In the genomic region with DNA sequence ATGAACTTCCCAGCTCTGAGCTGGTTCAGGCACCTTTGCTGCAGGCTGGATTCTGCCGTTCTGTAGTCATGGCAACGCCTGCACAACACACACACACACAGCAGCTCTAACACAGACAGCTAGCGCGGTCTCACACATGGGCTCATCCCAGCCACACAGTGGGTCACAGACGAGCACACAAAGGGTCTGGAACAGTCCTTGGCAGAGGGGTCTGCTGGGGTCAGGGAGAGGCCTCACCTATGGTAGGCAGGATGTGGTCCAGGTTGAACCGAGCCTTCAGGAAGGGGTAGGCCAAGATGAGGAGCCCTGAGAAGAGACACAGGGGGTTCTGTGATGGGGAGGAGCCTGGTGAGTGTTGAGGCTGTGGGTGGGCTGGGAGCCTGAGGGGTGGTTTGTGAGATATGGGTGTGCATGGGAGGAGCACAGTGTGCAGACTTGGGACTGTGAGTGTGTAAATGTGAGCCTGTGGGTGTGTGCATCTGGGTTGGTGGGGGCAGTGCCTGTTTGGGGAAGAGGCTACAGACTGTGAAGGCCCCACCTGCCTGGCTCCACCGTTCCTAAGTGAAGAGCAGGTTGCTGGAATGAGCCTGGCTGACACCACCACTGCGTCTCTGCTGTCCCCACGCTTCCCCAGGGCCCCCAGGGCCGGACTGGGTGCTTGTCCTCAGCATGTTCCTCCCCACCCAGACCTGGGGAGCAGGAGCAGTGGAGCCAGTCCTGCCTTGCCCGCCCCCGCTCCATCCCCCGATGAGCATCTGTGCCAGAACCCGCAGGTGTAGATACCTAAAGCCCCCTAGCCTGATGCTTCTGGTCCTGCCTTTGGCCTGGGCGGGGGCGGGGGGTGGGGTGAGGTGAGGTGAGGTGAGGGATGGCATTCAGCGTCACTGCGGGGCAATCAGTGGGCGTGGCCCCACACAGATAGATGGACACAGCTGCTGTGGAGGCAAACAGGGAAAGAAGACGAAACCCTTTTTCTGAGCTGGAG, we compare ENCODE assay signal across 9 cellular contexts. TPM values are rescaled to one million over a fixed set of nuclear protein-coding genes. Genes with fewer than 3 reads are reported as not detected.
DNase-seq lines count a peak whose midpoint lies in the region; ATAC-seq and TF ChIP-seq lines count a peak whose summit lies in the region.
"Had no signal": no experiment of that assay in that cellular context is flagged by ENCODE, and none has a peak within 500 bp of the region (broad histone marks: within the 10 kb centered on the region; RNA-seq: fewer than 3 reads in every experiment).

No MANE protein-coding gene starts in this region.

- no peaks in the 10 kb centered on the region for H3K36me3 Mint-ChIP-seq in activated naive CD4-positive, alpha-beta T cell treated with anti-CD3 and anti-CD28 coated beads, Interleukin-2, amount 50 U/mL, for 72 hours

- H3K36me3 ChIP-seq in SK-N-SH (replicated peaks in 1 of 2; ENCODE audit: control insufficient read depth in 1 of 2, insufficient read depth in 2 of 2, low read length in 1 of 2) (no peaks in the 10 kb centered on the region), osteoblast (ENCODE audit: insufficient read depth, low read length) (no peaks in the 10 kb centered on the region)

- 34% methylated on average over 7 of the region's 20 CpGs for WGBS in SK-N-SH (ENCODE audit: low lambda C conversion rate)

- H3K4me3 ChIP-seq in SK-N-SH (ENCODE audit: low read depth in 2 of 2, low read length in 1 of 2) = no peak overlapping the region
- no peak overlapping the region for H3K4me3 ChIP-seq in choroid plexus epithelial cell (ENCODE audit: low read depth, low read length)
- no peak overlapping the region for H3K4me3 ChIP-seq in osteoblast (ENCODE audit: insufficient read depth, low read length)

- no peaks in the 10 kb centered on the region for H4K20me1 ChIP-seq in SK-N-SH (ENCODE audit: insufficient read depth)
- H4K20me1 ChIP-seq in osteoblast (ENCODE audit: insufficient read depth, low read length) = no peaks in the 10 kb centered on the region

- no peak overlapping the region for H2AFZ ChIP-seq in SK-N-SH (ENCODE audit: low read depth)
- no peak overlapping the region for H2AFZ ChIP-seq in osteoblast (ENCODE audit: low read length)

- H3K27ac Mint-ChIP-seq in activated naive CD4-positive, alpha-beta T cell treated with anti-CD3 and anti-CD28 coated beads, Interleukin-2, amount 50 U/mL, for 72 hours = peak overlapping the region; percentile 44 to 70
- H3K27ac Mint-ChIP-seq: nephron had no signal

- H3K79me2 ChIP-seq in SK-N-SH (ENCODE audit: insufficient read depth) (no peaks in the 10 kb centered on the region), osteoblast (ENCODE audit: insufficient read depth, low read length) (no peaks in the 10 kb centered on the region)

- TF ChIP-seq RAD21 in SK-N-SH (IDR thresholded peaks at IDR 0.05; ENCODE audit: low read length) = no peak

- ATAC-seq in activated naive CD4-positive, alpha-beta T cell treated with anti-CD3 and anti-CD28 coated beads, Interleukin-2, amount 50 U/mL, for 72 hours = peak; percentile 48 to 67
- ATAC-seq in GM18868 (IDR thresholded peaks at IDR 0.05; ENCODE audit: unreplicated experiment) (no peak), GM18870 (IDR thresholded peaks at IDR 0.05; ENCODE audit: unreplicated experiment) (no peak)

- POLR2A ChIA-PET in SK-N-SH (lab: Yijun Ruan, JAX) = no interaction called here

- no peak overlapping the region for H3K9ac ChIP-seq in SK-N-SH

- no peak for DNase-seq in activated naive CD4-positive, alpha-beta T cell treated with anti-CD3 and anti-CD28 coated beads, Interleukin-2, amount 50 U/mL, for 72 hours (ENCODE audit: low spot score in 2 of 2)
- no peak for DNase-seq in activated naive CD4-positive, alpha-beta T cell treated with anti-CD3 and anti-CD28 coated beads, Interleukin-2, amount 50 U/mL, for 16 hours
- DNase-seq in SK-N-SH (peak; percentile 81), choroid plexus epithelial cell (ENCODE audit: low read depth) (peak; percentile 79), osteoblast (ENCODE audit: insufficient read length, low spot score, missing footprints) (peak; percentile 92), NK-92 (lab: John Stamatoyannopoulos, UW; ENCODE audit: unreplicated experiment) (no peak)

- H3K27ac ChIP-seq in SK-N-SH (ENCODE audit: low read depth in 2 of 2, low read length in 1 of 2) (no peak overlapping the region), osteoblast (ENCODE audit: low read depth, low read length) (no peak overlapping the region)

- no peak overlapping the region for H3K4me2 ChIP-seq in SK-N-SH
- H3K4me2 ChIP-seq in osteoblast (ENCODE audit: insufficient read depth, low read length) = no peak overlapping the region

- no peaks in the 10 kb centered on the region for H3K9me3 Mint-ChIP-seq in activated naive CD4-positive, alpha-beta T cell treated with anti-CD3 and anti-CD28 coated beads, Interleukin-2, amount 50 U/mL, for 72 hours
- H3K9me3 Mint-ChIP-seq: nephron had no signal

- H3K9me3 ChIP-seq in SK-N-SH = no peaks in the 10 kb centered on the region
- no peaks in the 10 kb centered on the region for H3K9me3 ChIP-seq in osteoblast (ENCODE audit: low read depth, low read length)

- peaks cover 2% of the 10 kb centered on the region; the same call in 1 of the 2 replicates for H3K27me3 ChIP-seq in SK-N-SH (ENCODE audit: insufficient read depth)
- H3K27me3 ChIP-seq in osteoblast (ENCODE audit: insufficient read depth, low read length) = peaks cover 28% of the 10 kb centered on the region

- TF ChIP-seq CTCF in SK-N-SH (IDR thresholded peaks at IDR 0.05) (no peak), choroid plexus epithelial cell (conservative IDR thresholded peaks at IDR 0.05; ENCODE audit: low read depth, low read length) (no peak), osteoblast (IDR thresholded peaks at IDR 0.05; ENCODE audit: extremely low read depth, low read depth, low read length) (no peak)

- peaks cover 0 to 9% of the 10 kb centered on the region in 2 experiments; a peak in 1 of 4 replicates for H3K4me1 ChIP-seq in SK-N-SH (ENCODE audit: control insufficient read depth in 1 of 2, insufficient read depth in 2 of 2, low read depth in 1 of 2, low read length in 1 of 2)
- peaks cover 2% of the 10 kb centered on the region for H3K4me1 ChIP-seq in osteoblast (ENCODE audit: insufficient read depth, low read length)

- no peaks in the 10 kb centered on the region for H3F3A ChIP-seq in SK-N-SH (replicated peaks; ENCODE audit: insufficient read depth)

- no peak for TF ChIP-seq EP300 in SK-N-SH (IDR thresholded peaks at IDR 0.05; ENCODE audit: borderline replicate concordance in 1 of 2, low read depth in 1 of 2, low read length in 1 of 2)

- H3K9me2 ChIP-seq in SK-N-SH = no peaks in the 10 kb centered on the region

- CTCF ChIA-PET in SK-N-SH (lab: Yijun Ruan, JAX) = interaction anchor here (0.6 to 7.0 kb wide), 8 partner anchors 14 to 245 kb away, joined by 3 to 53 read pairs (median 6); a partner anchor contains a TSS

TF ChIP-seq in SK-N-SH, 30 proteins besides CTCF, POLR2A, EP300 and RAD21:
- TF ChIP-seq MXI1 (IDR thresholded peaks at IDR 0.05; ENCODE audit: low read depth, low read length) (0 out of 2 replicates have a peak, but pooled peaks have one; percentile 21), TCF12 (IDR thresholded peaks at IDR 0.05) (no peak), GATA2 (CRISPR knock-in tag; IDR thresholded peaks at IDR 0.05) (no peak)

RNA-seq across cellular contexts. Expression of a gene that starts 1.5 kb away (rescaled TPM):
- total RNA-seq in activated naive CD4-positive, alpha-beta T cell treated with anti-CD3 and anti-CD28 coated beads, Interleukin-2, amount 50 U/mL, for 72 hours = not detected
- polyA plus RNA-seq in SK-N-SH (2012; rRNA removed) = not detected in 2 replicates
- not detected in 2 replicates for polyA plus RNA-seq in SK-N-SH (2012; cell fraction: cytosol; rRNA removed)
- not detected in 2 replicates for polyA plus RNA-seq in SK-N-SH (2012; cell fraction: nucleus; rRNA removed)
- total RNA-seq in osteoblast = not detected in 2 replicates

RNA-seq across cellular contexts. Expression of a gene that starts 54.1 kb away (rescaled TPM):
- total RNA-seq in activated naive CD4-positive, alpha-beta T cell treated with anti-CD3 and anti-CD28 coated beads, Interleukin-2, amount 50 U/mL, for 72 hours = 10 to 100 TPM; 37.3 to 48.7 TPM
- 28.2 and 29.6 TPM in 2 replicates for polyA plus RNA-seq in SK-N-SH (2012; rRNA removed)
- polyA plus RNA-seq in SK-N-SH (2012; cell fraction: cytosol; rRNA removed) = 18.6 and 24.6 TPM in 2 replicates
- polyA plus RNA-seq in SK-N-SH (2012; cell fraction: nucleus; rRNA removed) = 136 TPM in 2 replicates
- 25.9 and 31.8 TPM in 2 replicates for total RNA-seq in osteoblast

Comparison
In these comparisons a context has a peak if more than half of its experiments do, and no peak if none do; other contexts are left out.
1. ATAC-seq: peak in activated naive CD4-positive, alpha-beta T cell treated with anti-CD3 and anti-CD28 coated beads, Interleukin-2, amount 50 U/mL, for 72 hours (2 of 2); none in GM18868 (single experiment) and GM18870 (single experiment).
2. DNase-seq: peak in SK-N-SH (single experiment), choroid plexus epithelial cell (single experiment) and osteoblast (single experiment); none in activated naive CD4-positive, alpha-beta T cell treated with anti-CD3 and anti-CD28 coated beads, Interleukin-2, amount 50 U/mL, for 72 hours (0 of 2), activated naive CD4-positive, alpha-beta T cell treated with anti-CD3 and anti-CD28 coated beads, Interleukin-2, amount 50 U/mL, for 16 hours (single experiment) and NK-92 (single experiment).